2 cellular contexts compared by ENCODE assay signal in genomic region chr6:134949927-134950326, GRCh38.
TF ChIP-seq lines count a peak whose summit lies in the region.

Gene ALDH8A1, minus strand, starts transcription at chr6:134950101. Its CDS starts 48 bp downstream, at chr6:134950053.

TF ChIP-seq in WTC11, 78 proteins besides CTCF, POLR2A, EP300 and RAD21:
- TF ChIP-seq NFYB (CRISPR knock-in tag; conservative IDR thresholded peaks at IDR 0.05; ENCODE audit: low read depth) (no peak), PREB (CRISPR knock-in tag; IDR thresholded peaks at IDR 0.05; ENCODE audit: borderline replicate concordance) (no peak), NFATC4 (CRISPR knock-in tag; IDR thresholded peaks at IDR 0.05) (no peak), TP53 (CRISPR knock-in tag; IDR thresholded peaks at IDR 0.05) (no peak), OVOL2 (CRISPR knock-in tag; IDR thresholded peaks at IDR 0.05; ENCODE audit: borderline replicate concordance) (no peak), NR1H2 (CRISPR knock-in tag; IDR thresholded peaks at IDR 0.05) (no peak), CDX4 (CRISPR knock-in tag; IDR thresholded peaks at IDR 0.05; ENCODE audit: borderline replicate concordance) (no peak), RELA (CRISPR knock-in tag; IDR thresholded peaks at IDR 0.05; ENCODE audit: borderline replicate concordance) (no peak), ZNF671 (CRISPR knock-in tag; IDR thresholded peaks at IDR 0.05) (no peak), GABPB1 (CRISPR knock-in tag; IDR thresholded peaks at IDR 0.05) (no peak), ZNF281 (CRISPR knock-in tag; IDR thresholded peaks at IDR 0.05) (no peak), JUN (CRISPR knock-in tag; IDR thresholded peaks at IDR 0.05) (no peak), ETV6 (CRISPR knock-in tag; IDR thresholded peaks at IDR 0.05) (no peak), ATF6 (CRISPR knock-in tag; IDR thresholded peaks at IDR 0.05) (no peak), TEAD1 (CRISPR knock-in tag; IDR thresholded peaks at IDR 0.05) (no peak), GTF2I (CRISPR knock-in tag; conservative IDR thresholded peaks at IDR 0.05) (no peak)
TF ChIP-seq in WTC11: peak in this region for 0.

TF ChIP-seq in HepG2, 621 proteins besides CTCF, POLR2A, EP300 and RAD21:
- TF ChIP-seq TAF1 (CRISPR knock-in tag; IDR thresholded peaks at IDR 0.05): no peak
- TF ChIP-seq ATRX (CRISPR knock-in tag; IDR thresholded peaks at IDR 0.05; ENCODE audit: borderline replicate concordance): no peak
- no peak for TF ChIP-seq ZNF343 (CRISPR knock-in tag; IDR thresholded peaks at IDR 0.05)
- no peak for TF ChIP-seq ETV6 (CRISPR knock-in tag; conservative IDR thresholded peaks at IDR 0.05)
- no peak for TF ChIP-seq RNF219 (CRISPR knock-in tag; IDR thresholded peaks at IDR 0.05)
- peak; percentile 38; the same call in 1 of the 2 replicates for TF ChIP-seq ZNF281 (CRISPR knock-in tag; IDR thresholded peaks at IDR 0.05; ENCODE audit: borderline replicate concordance)
- TF ChIP-seq ZNF770 (CRISPR knock-in tag; IDR thresholded peaks at IDR 0.05): peak; percentile 70; the same call in 1 of the 2 replicates
- no peak for TF ChIP-seq PHB2 (IDR thresholded peaks at IDR 0.05; ENCODE audit: partially characterized antibody)
- no peak for TF ChIP-seq ZNF367 (CRISPR knock-in tag; IDR thresholded peaks at IDR 0.05; ENCODE audit: borderline replicate concordance)
- TF ChIP-seq NR1H2 (CRISPR knock-in tag; IDR thresholded peaks at IDR 0.05; ENCODE audit: borderline replicate concordance, low read depth): no peak
- TF ChIP-seq MBNL3 (CRISPR knock-in tag; conservative IDR thresholded peaks at IDR 0.05): no peak
- TF ChIP-seq SCMH1 (CRISPR knock-in tag; IDR thresholded peaks at IDR 0.05; ENCODE audit: borderline replicate concordance): no peak
- TF ChIP-seq NFYC (CRISPR knock-in tag; IDR thresholded peaks at IDR 0.05): 0 out of 2 replicates have a peak, but pooled peaks have one; percentile 11
- TF ChIP-seq ESRRA (CRISPR knock-in tag; IDR thresholded peaks at IDR 0.05; ENCODE audit: low read depth): no peak
